ENCODE assay signal across 1 cellular context in genomic region chr15:90685688-90686434, GRCh38.
TF ChIP-seq lines count a peak whose summit lies in the region.

No MANE protein-coding gene starts in this region.

TF ChIP-seq in K562, 482 proteins besides CTCF, POLR2A, EP300 and RAD21 (continued from another document and continues in another):
- TF ChIP-seq KAT2B (IDR thresholded peaks at IDR 0.05; ENCODE audit: low read depth, low read length), result no peak
- TF ChIP-seq TEAD4 (IDR thresholded peaks at IDR 0.05; ENCODE audit: low read length), result peak; percentile 31; the same call in 1 of the 2 replicates
- TF ChIP-seq TEAD4 (CRISPR knock-in tag; IDR thresholded peaks at IDR 0.05; ENCODE audit: borderline replicate concordance), result no peak
- peak; percentile 25; the same call in 1 of the 2 replicates for TF ChIP-seq MYC (IDR thresholded peaks at IDR 0.05; ENCODE audit: low read depth, low read length)
- no peak for TF ChIP-seq MYC (CRISPR knock-in tag; IDR thresholded peaks at IDR 0.05; ENCODE audit: borderline replicate concordance, low read depth)
- no peak for TF ChIP-seq STAT5B (CRISPR knock-in tag; IDR thresholded peaks at IDR 0.05)
- peak; percentile 97 for TF ChIP-seq NFE2 (IDR thresholded peaks at IDR 0.05; ENCODE audit: low read depth)
- peak; percentile 45; the same call in 1 of the 2 replicates for TF ChIP-seq ZNF197 (CRISPR knock-in tag; IDR thresholded peaks at IDR 0.05; ENCODE audit: low read depth)
- no peak for TF ChIP-seq SMC3 (conservative IDR thresholded peaks at IDR 0.05; ENCODE audit: insufficient read depth, low read depth, low read length)
- TF ChIP-seq HMG20B (CRISPR knock-in tag; IDR thresholded peaks at IDR 0.05), result no peak
- TF ChIP-seq MEIS2 (IDR thresholded peaks at IDR 0.05; ENCODE audit: partially characterized antibody), result peak; percentile 76
- peak; percentile 44; the same call in 1 of the 2 replicates for TF ChIP-seq ARID1B (IDR thresholded peaks at IDR 0.05)
- no peak for TF ChIP-seq ELF2 (CRISPR knock-in tag; IDR thresholded peaks at IDR 0.05)
- TF ChIP-seq CXXC5 (CRISPR knock-in tag; IDR thresholded peaks at IDR 0.05), result peak; percentile 22; the same call in 1 of the 2 replicates
- no peak for TF ChIP-seq BCL6 (CRISPR knock-in tag; IDR thresholded peaks at IDR 0.05)
- no peak for TF ChIP-seq ZFP30 (CRISPR knock-in tag; IDR thresholded peaks at IDR 0.05; ENCODE audit: borderline replicate concordance)
- peak; percentile 61; the same call in 1 of the 2 replicates for TF ChIP-seq SMARCE1 (IDR thresholded peaks at IDR 0.05)
- peak; percentile 84; the same call in 1 of the 2 replicates for TF ChIP-seq MAFK (IDR thresholded peaks at IDR 0.05; ENCODE audit: low read length)
- no peak for TF ChIP-seq MCM2 (IDR thresholded peaks at IDR 0.05; ENCODE audit: low read depth)
- TF ChIP-seq PKNOX1 (IDR thresholded peaks at IDR 0.05), result peak; percentile 67
- TF ChIP-seq MTA1 (IDR thresholded peaks at IDR 0.05; ENCODE audit: borderline replicate concordance), result no peak
- TF ChIP-seq CTCFL (IDR thresholded peaks at IDR 0.05; ENCODE audit: borderline replicate concordance, insufficient read depth, low read depth, low read length, poor library complexity, severe bottlenecking), result no peak
- no peak for TF ChIP-seq ZNF639 (CRISPR knock-in tag; conservative IDR thresholded peaks at IDR 0.05 in 1 of 2, IDR thresholded peaks at IDR 0.05 in 1 of 2)
- TF ChIP-seq HNRNPH1 (optimal IDR thresholded peaks at IDR 0.05; ENCODE audit: low read depth, low read length), result no peak
- TF ChIP-seq MGA (IDR thresholded peaks at IDR 0.05), result peak; percentile 36; the same call in 1 of the 2 replicates
- 0 out of 4 replicates have a peak, but pooled peaks of 1 of the 2 experiments have one; percentile 33 for TF ChIP-seq TBL1XR1 (IDR thresholded peaks at IDR 0.05; ENCODE audit: low read length in 2 of 2)
- TF ChIP-seq RBM25 (IDR thresholded peaks at IDR 0.05; ENCODE audit: low read depth, low read length, severe bottlenecking), result peak; percentile 19
- peak; percentile 56; the same call in 1 of the 2 replicates for TF ChIP-seq DPF2 (IDR thresholded peaks at IDR 0.05)
- peak; percentile 31; the same call in 1 of the 2 replicates for TF ChIP-seq HDAC2 (IDR thresholded peaks at IDR 0.05)
- peak; percentile 72; the same call in 1 of the 2 replicates for TF ChIP-seq ADNP (tag; IDR thresholded peaks at IDR 0.05)
- 0 out of 2 replicates have a peak, but pooled peaks have one; percentile 41 for TF ChIP-seq SPI1 (IDR thresholded peaks at IDR 0.05; ENCODE audit: borderline replicate concordance, low read depth, low read length)
- no peak for TF ChIP-seq CUX1 (CRISPR knock-in tag; IDR thresholded peaks at IDR 0.05)
- peak; percentile 32 to 61; a peak in 2 of 4 replicates for TF ChIP-seq KDM1A (IDR thresholded peaks at IDR 0.05)
- no peak for TF ChIP-seq PTRF (tag; IDR thresholded peaks at IDR 0.05)
- peak; percentile 65; the same call in 1 of the 2 replicates for TF ChIP-seq MEF2D (tag; conservative IDR thresholded peaks at IDR 0.05; ENCODE audit: low read depth)
- no peak for TF ChIP-seq CEBPB (tag; IDR thresholded peaks at IDR 0.05)
- TF ChIP-seq SOX6 (IDR thresholded peaks at IDR 0.05), result 0 out of 2 replicates have a peak, but pooled peaks have one; percentile 20
- peak in 1 of 2 experiments; percentile 46; a peak in 1 of 4 replicates for TF ChIP-seq RCOR1 (IDR thresholded peaks at IDR 0.05; ENCODE audit: borderline replicate concordance in 1 of 2, low read depth in 2 of 2, low read length in 2 of 2)
- no peak for TF ChIP-seq NR2C2 (CRISPR knock-in tag; IDR thresholded peaks at IDR 0.05)
- no peak for TF ChIP-seq NR2C2 (tag; IDR thresholded peaks at IDR 0.05)
- peak; percentile 33; the same call in 1 of the 2 replicates for TF ChIP-seq SMARCA4 (IDR thresholded peaks at IDR 0.05)
- TF ChIP-seq ZNF316 (IDR thresholded peaks at IDR 0.05), result peak; percentile 96
- TF ChIP-seq ZFX (CRISPR knock-in tag; IDR thresholded peaks at IDR 0.05), result peak; percentile 57; the same call in 1 of the 2 replicates
- peak; percentile 94 for TF ChIP-seq MAFG (tag; conservative IDR thresholded peaks at IDR 0.05)
- TF ChIP-seq ZNF57 (CRISPR knock-in tag; IDR thresholded peaks at IDR 0.05), result no peak
- TF ChIP-seq FOS (IDR thresholded peaks at IDR 0.05; ENCODE audit: extremely low read depth, insufficient read length), result no peak
- no peak for TF ChIP-seq ZNF224 (CRISPR knock-in tag; IDR thresholded peaks at IDR 0.05)
